8 cellular contexts compared by ENCODE assay signal in the genomic region with DNA sequence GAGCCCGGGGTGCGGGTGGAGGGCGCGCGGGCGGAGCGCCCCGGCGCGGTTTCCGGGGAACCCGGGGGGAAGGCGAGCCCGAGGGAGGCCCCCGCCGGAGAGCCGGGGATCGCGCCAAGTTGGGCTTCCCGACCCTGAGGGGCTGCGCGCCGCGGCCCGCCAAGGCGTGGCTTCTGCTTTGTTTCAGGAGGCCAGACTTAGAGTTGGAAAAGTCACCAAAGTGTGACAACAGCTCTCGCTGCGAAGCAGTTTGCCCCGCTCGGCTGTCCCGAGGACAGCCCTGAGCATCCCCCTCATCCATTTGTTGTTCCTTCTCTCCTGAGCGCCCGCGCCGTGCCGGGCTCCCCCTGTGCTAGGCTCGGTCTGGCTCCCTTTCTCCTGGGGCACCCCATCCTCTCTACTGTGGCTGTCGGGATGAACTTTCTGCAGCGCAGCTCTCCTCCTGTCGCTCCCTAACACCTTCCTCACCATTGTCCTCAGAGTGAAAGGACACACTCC. TPM values are rescaled to one million over a fixed set of nuclear protein-coding genes. Genes with fewer than 3 reads are reported as not detected.
DNase-seq lines count a peak whose midpoint lies in the region; ATAC-seq and TF ChIP-seq lines count a peak whose summit lies in the region.

No MANE protein-coding gene starts in this region.

- DNase-seq in Daoy (ENCODE audit: low read depth) = peak; percentile 26
- DNase-seq in NB4 (ENCODE audit: low read depth) = peak; percentile 27
- peak; percentile 62 for DNase-seq in ecto neural progenitor cell (ENCODE audit: low spot score)
- DNase-seq in middle frontal gyrus (ENCODE audit: extremely low spot score, low spot score) = no peak
- DNase-seq in NCI-H748 treated with DMSO at 0.1 percent for 48 hours (lab: John Stamatoyannopoulos, UW) = no peak

- no peak for TF ChIP-seq POLR2A in NB4 (IDR thresholded peaks at IDR 0.05; ENCODE audit: extremely low read depth, insufficient read length)

- peak overlapping the region; percentile 49 for H3K4me3 ChIP-seq in NB4 (ENCODE audit: low read depth, low read length)
- H3K4me3 ChIP-seq in mucosa of stomach (ENCODE audit: low read length) = peak overlapping the region; percentile 73

- peaks cover 21% of the 10 kb centered on the region for H3K27me3 ChIP-seq in mucosa of stomach (ENCODE audit: control insufficient read depth, insufficient read depth, low read length)

- H3K36me3 ChIP-seq in mucosa of stomach (ENCODE audit: control insufficient read depth, insufficient read depth, low read length) = no peaks in the 10 kb centered on the region

- no peak for TF ChIP-seq CTCF in NB4 (IDR thresholded peaks at IDR 0.05; ENCODE audit: low read depth, low read length)

- peaks cover 53% of the 10 kb centered on the region for H3K4me1 ChIP-seq in mucosa of stomach (ENCODE audit: control insufficient read depth, insufficient read depth, low read length)

- H3K9me3 ChIP-seq in mucosa of stomach (ENCODE audit: control insufficient read depth, low read length) = no peaks in the 10 kb centered on the region

- peak overlapping the region; percentile 75 for H3K9ac ChIP-seq in mucosa of stomach (ENCODE audit: low read length)

- ATAC-seq in GM21717 (IDR thresholded peaks at IDR 0.05; ENCODE audit: unreplicated experiment) (peak; percentile 29), HG03460 (IDR thresholded peaks at IDR 0.05; ENCODE audit: unreplicated experiment) (no peak)

RNA-seq across cellular contexts. Expression of a gene that starts 0.4 kb away (rescaled TPM):
- total RNA-seq in Daoy (2014; rRNA removed; shearing (Covaris generic)) = 27.8 and 29.9 TPM in 2 replicates

RNA-seq across cellular contexts. Expression of a gene that starts 32.2 kb away (rescaled TPM):
- 0.74 TPM in 1 of 2 replicates, not detected in the other for total RNA-seq in Daoy (2014; rRNA removed; shearing (Covaris generic))

RNA-seq across cellular contexts. Expression of a gene that starts 53.8 kb away (rescaled TPM):
- 536 and 596 TPM in 2 replicates for total RNA-seq in Daoy (2014; rRNA removed; shearing (Covaris generic))

Comparison
In these comparisons a context has a peak if more than half of its experiments do, and no peak if none do; other contexts are left out.
1. DNase-seq: peak in Daoy (single experiment), NB4 (single experiment) and ecto neural progenitor cell (single experiment); none in middle frontal gyrus (single experiment) and NCI-H748 treated with DMSO at 0.1 percent for 48 hours (single experiment).